13 cellular contexts compared by ENCODE assay signal in the genomic region with DNA sequence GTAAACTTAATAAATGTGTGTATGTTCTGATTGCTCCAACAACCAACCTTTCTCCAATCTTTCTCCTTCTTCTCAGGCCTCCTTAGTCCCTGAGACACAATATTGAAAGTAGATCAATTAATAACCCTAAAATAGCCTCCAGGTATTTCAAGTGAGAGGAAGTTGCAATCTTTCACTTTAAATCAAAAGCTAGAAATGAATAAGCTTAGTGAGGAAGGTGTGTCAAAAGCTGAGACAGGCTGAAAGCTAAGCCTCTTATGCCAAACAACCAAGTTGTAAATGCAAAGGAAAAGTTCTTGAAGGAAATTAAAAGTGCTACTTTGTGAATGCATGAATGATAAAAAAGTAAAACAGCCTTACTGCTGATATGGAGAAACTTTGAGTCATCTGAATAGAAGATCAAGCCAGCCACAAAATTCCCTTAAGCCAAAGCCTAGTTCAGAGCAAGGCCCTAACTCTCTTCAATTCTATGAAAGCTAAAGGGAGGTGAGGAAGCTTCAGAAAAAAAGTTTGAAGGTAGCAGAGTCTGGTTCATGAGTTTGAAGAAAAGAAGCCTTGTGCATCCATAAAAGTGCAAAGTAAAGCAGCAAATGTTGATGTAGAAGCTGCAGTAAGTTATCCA.
DNase-seq lines count a peak whose midpoint lies in the region; ATAC-seq lines count a peak whose summit lies in the region.
"Had no signal": no experiment of that assay in that cellular context is flagged by ENCODE, and none has a peak within 500 bp of the region (broad histone marks: within the 10 kb centered on the region; RNA-seq: fewer than 3 reads in every experiment).

No MANE protein-coding gene starts in this region.

- in situ Hi-C loops in ACHN (cut with HindIII; ENCODE audit: low pct_ligation_motif_present, low pct_unique_long_range_greater_than_20kb, low sequenced_read_pairs) = no loop called here

- ATAC-seq in GM18498 (IDR thresholded peaks at IDR 0.05; ENCODE audit: unreplicated experiment) (peak; percentile 77), GM19043 (IDR thresholded peaks at IDR 0.05; ENCODE audit: low read depth, unreplicated experiment) (peak; percentile 52), HG02759 (IDR thresholded peaks at IDR 0.05; ENCODE audit: unreplicated experiment) (peak; percentile 81), HG03469 (IDR thresholded peaks at IDR 0.05; ENCODE audit: unreplicated experiment) (peak; percentile 81)
- ATAC-seq: naive thymus-derived CD4-positive, alpha-beta T cell had no signal

- DNase-seq in ACHN = no peak
- DNase-seq in stimulated activated CD4-positive, alpha-beta T cell treated with anti-CD3 and anti-CD28 coated beads, Interleukin-2, amount 100 ng/mL, for 48 hours = no peak
- DNase-seq in kidney glomerular epithelial cell (lab: John Stamatoyannopoulos, UW) = no peak
- no peak for DNase-seq in hepatic stellate cell (ENCODE audit: low spot score)
- DNase-seq: activated T-cell treated with anti-CD3 and anti-CD28 coated beads, Interleukin-2, amount 50 U/mL, for 48 hours; MM.1S; naive thymus-derived CD4-positive, alpha-beta T cell; NCI-H345; stimulated activated CD4-positive, alpha-beta T cell treated with anti-CD3 and anti-CD28 coated beads, Interleukin-12 subunit alpha, Interleukin-12 subunit beta, amount 100 ng/mL, for 4 hours had no signal
